ENCODE assay signal across 8 cellular contexts in genomic region chr2:84919885-84920580, GRCh38. TPM values are rescaled to one million over a fixed set of nuclear protein-coding genes. Genes with fewer than 3 reads are reported as not detected.
DNase-seq lines count a peak whose midpoint lies in the region; ATAC-seq, FAIRE-seq and TF ChIP-seq lines count a peak whose summit lies in the region.

No MANE protein-coding gene starts in this region.

- POLR2A ChIA-PET in CD4-positive, alpha-beta T cell (lab: Charles Lee) = interaction anchor here (0.9 to 6.5 kb wide), 8 partner anchors 9 to 78 kb away, joined by 3 to 86 read pairs (median 3); partner anchors contain the start of genes TMSB10 and TRABD2A
- POLR2A ChIA-PET in endothelial cell of umbilical vein (lab: Charles Lee) = interaction anchor here (3.0 kb wide), 1 partner anchor 13 kb away, joined by 44 read pairs; no protein-coding TSS in a partner anchor

- TF ChIP-seq CTCF in CD4-positive, alpha-beta T cell (IDR thresholded peaks at IDR 0.05) = no peak
- no peak for TF ChIP-seq CTCF in endothelial cell of umbilical vein (IDR thresholded peaks at IDR 0.05; ENCODE audit: extremely low read depth in 1 of 2, insufficient read depth in 1 of 2, low read depth in 1 of 2, low read length in 2 of 2)
- TF ChIP-seq CTCF in GM23338 (conservative IDR thresholded peaks at IDR 0.05; ENCODE audit: low read depth in 2 of 2) = no peak

- H3K27me3 ChIP-seq in CD4-positive, alpha-beta T cell (ENCODE audit: control insufficient read depth, insufficient read depth, low read length) = no peaks in the 10 kb centered on the region
- H3K27me3 ChIP-seq in endothelial cell of umbilical vein (ENCODE audit: control insufficient read depth in 2 of 2, insufficient read depth in 2 of 2, low read length in 2 of 2) (no peaks in the 10 kb centered on the region), neuron (ENCODE audit: insufficient read depth, low read length) (no peaks in the 10 kb centered on the region), GM23338 (ENCODE audit: insufficient read depth) (no peaks in the 10 kb centered on the region)

- peak overlapping the region; percentile 92 for H3K9ac ChIP-seq in endothelial cell of umbilical vein (replicated peaks; ENCODE audit: extremely low read depth, insufficient read depth, low read length)

- peaks cover 29% of the 10 kb centered on the region for H3K4me1 ChIP-seq in endothelial cell of umbilical vein (ENCODE audit: control insufficient read depth, extremely low read depth, insufficient read depth, low read length)
- H3K4me1 ChIP-seq in neuron (ENCODE audit: insufficient read depth, low read length) = peaks cover 7% of the 10 kb centered on the region
- H3K4me1 ChIP-seq in GM23338 (ENCODE audit: insufficient read depth) = 0 out of 2 replicates have a peak, but pooled peaks cover 5% of the 10 kb centered on the region

- dilution Hi-C loops in endothelial cell of umbilical vein (cut with MboI; ENCODE audit: extremely low pct_ligation_motif_present, low sequenced_read_pairs) = no loop called here

- peak overlapping the region; percentile 81 for H3K27ac Mint-ChIP-seq in CD4-positive, alpha-beta T cell
- no peak overlapping the region for H3K27ac Mint-ChIP-seq in GM23338

- no peaks in the 10 kb centered on the region for H3K9me3 Mint-ChIP-seq in CD4-positive, alpha-beta T cell
- H3K9me3 Mint-ChIP-seq in GM23338 = no peaks in the 10 kb centered on the region

- no peaks in the 10 kb centered on the region for H3K9me1 ChIP-seq in endothelial cell of umbilical vein (replicated peaks; ENCODE audit: control insufficient read depth, extremely low read depth, insufficient read depth, low read length)

- H3K4me3 Mint-ChIP-seq in CD4-positive, alpha-beta T cell = peak overlapping the region; percentile 23
- no peak overlapping the region for H3K4me3 Mint-ChIP-seq in GM23338

- no peaks in the 10 kb centered on the region for H3K79me2 ChIP-seq in endothelial cell of umbilical vein (ENCODE audit: control insufficient read depth, insufficient read depth, low read length)
- no peaks in the 10 kb centered on the region for H3K79me2 ChIP-seq in GM23338 (replicated peaks; ENCODE audit: insufficient read depth)

- no peaks in the 10 kb centered on the region for H3K9me3 ChIP-seq in CD4-positive, alpha-beta T cell (ENCODE audit: control insufficient read depth, low read length)
- H3K9me3 ChIP-seq in endothelial cell of umbilical vein (replicated peaks; ENCODE audit: control insufficient read depth, insufficient read depth, low read length) = no peaks in the 10 kb centered on the region
- no peaks in the 10 kb centered on the region for H3K9me3 ChIP-seq in neuron (ENCODE audit: low read length)

- CTCF ChIA-PET in CD4-positive, alpha-beta T cell (lab: Charles Lee) = interaction anchor here (0.8 to 1.4 kb wide), 3 partner anchors 55 to 98 kb away, joined by 3 to 4 read pairs (median 3); no protein-coding TSS in a partner anchor
- CTCF ChIA-PET in endothelial cell of umbilical vein (lab: Charles Lee) = interaction anchor here (1.0 to 4.2 kb wide), 3 partner anchors 10 to 38 kb away, joined by 3 to 27 read pairs (median 4); no protein-coding TSS in a partner anchor

- peak; percentile 84 for FAIRE-seq in TTC549 (lab: Jason Lieb, UNC)
- FAIRE-seq in endothelial cell of umbilical vein (lab: Jason Lieb, UNC) = peak; percentile 97

- H2AFZ ChIP-seq in endothelial cell of umbilical vein (ENCODE audit: low read depth, low read length) (peak overlapping the region; percentile 84), neuron (ENCODE audit: low read depth, low read length) (peak overlapping the region; percentile 55), GM23338 (no peak overlapping the region)

- TSS peak; percentile 95 for BruUV-seq in endothelial cell of umbilical vein (replicated peaks; lab: Mats Ljungman, UMichigan)

- no peak for DNase-seq in CD4-positive, alpha-beta T cell
- DNase-seq in endothelial cell of umbilical vein (ENCODE audit: low read depth, low spot score) (peak; percentile 91), NCI-H446 (lab: John Stamatoyannopoulos, UW) (no peak), GM23338 (ENCODE audit: low spot score) (no peak)

- peak; percentile 45 for TF ChIP-seq POLR2A in endothelial cell of umbilical vein (IDR thresholded peaks at IDR 0.05; ENCODE audit: low read depth, low read length)

- H4K20me1 ChIP-seq in endothelial cell of umbilical vein (replicated peaks; ENCODE audit: control insufficient read depth, extremely low read depth, insufficient read depth, low read length) (no peaks in the 10 kb centered on the region), GM23338 (replicated peaks; ENCODE audit: insufficient read depth) (no peaks in the 10 kb centered on the region)

- peaks cover 43% of the 10 kb centered on the region for H3K4me1 Mint-ChIP-seq in CD4-positive, alpha-beta T cell (ENCODE audit: low read depth)
- H3K4me1 Mint-ChIP-seq in GM23338 = peaks cover 8% of the 10 kb centered on the region

- H3K4me2 ChIP-seq in endothelial cell of umbilical vein (ENCODE audit: insufficient read depth, low read length) = peak overlapping the region; percentile 81
- no peak overlapping the region for H3K4me2 ChIP-seq in GM23338

- H3K4me3 ChIP-seq in endothelial cell of umbilical vein (replicated peaks in 1 of 3; ENCODE audit: insufficient read depth in 1 of 3, low read depth in 1 of 3, low read length in 3 of 3) (peak overlapping the region in 1 of 3 experiments; percentile 39), neuron (ENCODE audit: low read length) (no peak overlapping the region), GM23338 (no peak overlapping the region)

- H3K36me3 Mint-ChIP-seq in CD4-positive, alpha-beta T cell (ENCODE audit: low read depth) = no peaks in the 10 kb centered on the region
- H3K36me3 Mint-ChIP-seq in GM23338 (ENCODE audit: low read depth) = no peaks in the 10 kb centered on the region

- H3K27me3 Mint-ChIP-seq in CD4-positive, alpha-beta T cell = no peaks in the 10 kb centered on the region
- peaks cover under 1% of the 10 kb centered on the region for H3K27me3 Mint-ChIP-seq in GM23338 (ENCODE audit: insufficient read depth, low read depth, poor library complexity)

- H3K9me2 ChIP-seq in GM23338 (ENCODE audit: insufficient read depth) = 0 out of 2 replicates have a peak, but pooled peaks cover 2% of the 10 kb centered on the region

- H3K36me3 ChIP-seq in endothelial cell of umbilical vein (ENCODE audit: control insufficient read depth in 2 of 2, extremely low read depth in 1 of 2, insufficient read depth in 2 of 2, low read length in 2 of 2) = no peaks in the 10 kb centered on the region
- H3K36me3 ChIP-seq in neuron (ENCODE audit: insufficient read depth, low read length) = no peaks in the 10 kb centered on the region
- H3K36me3 ChIP-seq in GM23338 (ENCODE audit: insufficient read depth) = no peaks in the 10 kb centered on the region

- no peaks in the 10 kb centered on the region for H3F3A ChIP-seq in GM23338 (replicated peaks; ENCODE audit: low read depth)

- intact Hi-C loops in CD4-positive, alpha-beta T cell (cut with DNase I, micrococcal nuclease) = no loop called here
- intact Hi-C loops in endothelial cell of umbilical vein (cut with micrococcal nuclease) = loop anchor here (1.0 kb wide), 1 partner anchor 13 kb away; no protein-coding TSS in a partner anchor

- H3K27ac ChIP-seq in CD4-positive, alpha-beta T cell (ENCODE audit: low read depth, low read length) = peak overlapping the region; percentile 61
- H3K27ac ChIP-seq in endothelial cell of umbilical vein (ENCODE audit: insufficient read depth, low read depth, low read length) (peak overlapping the region; percentile 99), GM23338 (ENCODE audit: low read depth) (no peak overlapping the region)

- ATAC-seq in CD4-positive, alpha-beta T cell (ENCODE audit: poor library complexity) = peak; percentile 63
- ATAC-seq in GM19324 (IDR thresholded peaks at IDR 0.05; ENCODE audit: low FRiP score, unreplicated experiment) = peak; percentile 43
- peak; percentile 57 for ATAC-seq in HG03354 (IDR thresholded peaks at IDR 0.05; ENCODE audit: poor library complexity, severe bottlenecking, unreplicated experiment)
- ATAC-seq in GM23338 = no peak

RNA-seq across cellular contexts. Expression of gene TMSB10, which starts 14.6 kb away (rescaled TPM):
- 1,000 to 10,000 TPM; 1,969 to 2,001 TPM for total RNA-seq in CD4-positive, alpha-beta T cell
- total RNA-seq in endothelial cell of umbilical vein = 4,007 and 4,015 TPM in 2 replicates
- polyA plus RNA-seq in endothelial cell of umbilical vein (2,259 and 2,774 TPM in 2 replicates), GM23338 (2016; fragmentation: Nextera tagmentation; extraction: Ambion mirVana) (2,942 and 3,166 TPM in 2 replicates)
- polyA plus RNA-seq in endothelial cell of umbilical vein (2011; cell fraction: cytosol; rRNA removed) = 4,510 and 5,534 TPM in 2 replicates
- polyA plus RNA-seq in endothelial cell of umbilical vein (2011; cell fraction: nucleus; rRNA removed) = 1,715 and 2,260 TPM in 2 replicates
- 7,506 and 8,473 TPM in 2 replicates for polyA plus RNA-seq in endothelial cell of umbilical vein (2012)
- 359 and 375 TPM in 2 replicates for polyA minus RNA-seq in endothelial cell of umbilical vein
- polyA minus RNA-seq in endothelial cell of umbilical vein (2011; cell fraction: cytosol; rRNA and poly(A)+ RNA removed) = 486 TPM
- 61.1 and 90.1 TPM in 2 replicates for polyA minus RNA-seq in endothelial cell of umbilical vein (2011; cell fraction: nucleus; rRNA and poly(A)+ RNA removed)
- total RNA-seq in GM23338 (2014; rRNA removed; shearing (Covaris generic)) = 834 and 976 TPM in 2 replicates

RNA-seq across cellular contexts. Expression of gene TRABD2A, which starts 39.1 kb away (rescaled TPM):
- total RNA-seq in CD4-positive, alpha-beta T cell = 100 to 1,000 TPM; 166 to 170 TPM
- 0.99 and 1.8 TPM in 2 replicates for total RNA-seq in endothelial cell of umbilical vein
- polyA plus RNA-seq in endothelial cell of umbilical vein (0.45 and 1.0 TPM in 2 replicates), GM23338 (2016; fragmentation: Nextera tagmentation; extraction: Ambion mirVana) (5.5 and 6.0 TPM in 2 replicates)
- polyA plus RNA-seq in endothelial cell of umbilical vein (2011; cell fraction: cytosol; rRNA removed) = 1.6 and 2.5 TPM in 2 replicates
- 1.1 and 1.3 TPM in 2 replicates for polyA plus RNA-seq in endothelial cell of umbilical vein (2011; cell fraction: nucleus; rRNA removed)
- polyA plus RNA-seq in endothelial cell of umbilical vein (2012) = 1.2 and 1.4 TPM in 2 replicates
- 3.0 TPM in 1 of 2 replicates, not detected in the other for polyA minus RNA-seq in endothelial cell of umbilical vein
- 64.7 TPM for polyA minus RNA-seq in endothelial cell of umbilical vein (2011; cell fraction: cytosol; rRNA and poly(A)+ RNA removed)
- 0.34 and 6.1 TPM in 2 replicates for polyA minus RNA-seq in endothelial cell of umbilical vein (2011; cell fraction: nucleus; rRNA and poly(A)+ RNA removed)
- 12.1 and 15.7 TPM in 2 replicates for total RNA-seq in GM23338 (2014; rRNA removed; shearing (Covaris generic))

RNA-seq across cellular contexts. Expression of gene KCMF1, which starts 50.9 kb away (rescaled TPM):
- 10 to 100 TPM; 72.4 to 78.0 TPM for total RNA-seq in CD4-positive, alpha-beta T cell
- total RNA-seq in endothelial cell of umbilical vein = 75.9 and 78.4 TPM in 2 replicates
- polyA plus RNA-seq in endothelial cell of umbilical vein (45.5 and 49.3 TPM in 2 replicates), GM23338 (2016; fragmentation: Nextera tagmentation; extraction: Ambion mirVana) (29.3 and 39.4 TPM in 2 replicates)
- polyA plus RNA-seq in endothelial cell of umbilical vein (2011; cell fraction: cytosol; rRNA removed) = 64.7 and 67.7 TPM in 2 replicates
- 47.7 and 59.6 TPM in 2 replicates for polyA plus RNA-seq in endothelial cell of umbilical vein (2011; cell fraction: nucleus; rRNA removed)
- polyA plus RNA-seq in endothelial cell of umbilical vein (2012) = 68.6 and 86.9 TPM in 2 replicates
- 78.7 and 80.5 TPM in 2 replicates for polyA minus RNA-seq in endothelial cell of umbilical vein
- 45.5 TPM for polyA minus RNA-seq in endothelial cell of umbilical vein (2011; cell fraction: cytosol; rRNA and poly(A)+ RNA removed)
- polyA minus RNA-seq in endothelial cell of umbilical vein (2011; cell fraction: nucleus; rRNA and poly(A)+ RNA removed) = 34.8 and 45.1 TPM in 2 replicates
- total RNA-seq in GM23338 (2014; rRNA removed; shearing (Covaris generic)) = 120 and 129 TPM in 2 replicates

Comparison
In these comparisons a context has a peak if more than half of its experiments do, and no peak if none do; other contexts are left out.
1. RNA of gene TRABD2A, which starts 39.1 kb away (total RNA-seq): 166 to 170 TPM in CD4-positive, alpha-beta T cell; 12.1 to 15.7 TPM in GM23338 and 0.99 to 1.8 TPM in endothelial cell of umbilical vein; every median in the first group is over 10 times any median in the second.